ENCODE assay signal across 1 cellular context in the genomic region with DNA sequence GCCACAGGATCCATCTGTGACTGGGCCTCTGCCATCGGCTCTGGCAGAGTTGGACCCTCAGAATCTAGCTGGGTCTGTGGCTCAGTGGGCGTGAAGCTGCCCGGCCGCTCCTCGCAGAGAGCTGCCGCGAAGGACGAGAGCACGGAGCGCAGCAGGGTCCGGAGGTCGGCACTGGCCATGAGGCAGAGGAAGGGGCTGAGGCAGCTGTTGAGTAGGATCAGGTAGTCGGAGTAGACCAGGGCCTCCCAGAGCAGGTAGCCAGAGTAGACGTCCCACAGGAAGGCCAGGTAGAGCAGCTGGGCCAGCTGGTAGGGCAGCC.
TF ChIP-seq lines count a peak whose summit lies in the region.

No MANE protein-coding gene starts in this region.

TF ChIP-seq in WTC11, 78 proteins besides CTCF, POLR2A, EP300 and RAD21:
- TF ChIP-seq ZNF396 (CRISPR knock-in tag; IDR thresholded peaks at IDR 0.05; ENCODE audit: borderline replicate concordance): no peak
- TF ChIP-seq, protein P1, sequence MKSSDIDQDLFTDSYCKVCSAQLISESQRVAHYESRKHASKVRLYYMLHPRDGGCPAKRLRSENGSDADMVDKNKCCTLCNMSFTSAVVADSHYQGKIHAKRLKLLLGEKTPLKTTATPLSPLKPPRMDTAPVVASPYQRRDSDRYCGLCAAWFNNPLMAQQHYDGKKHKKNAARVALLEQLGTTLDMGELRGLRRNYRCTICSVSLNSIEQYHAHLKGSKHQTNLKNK (CRISPR knock-in tag; IDR thresholded peaks at IDR 0.05): no peak
- no peak for TF ChIP-seq GTF2I (CRISPR knock-in tag; conservative IDR thresholded peaks at IDR 0.05)
- no peak for TF ChIP-seq FOXK1 (CRISPR knock-in tag; IDR thresholded peaks at IDR 0.05)
